ENCODE assay signal across 1 cellular context in the genomic region with DNA sequence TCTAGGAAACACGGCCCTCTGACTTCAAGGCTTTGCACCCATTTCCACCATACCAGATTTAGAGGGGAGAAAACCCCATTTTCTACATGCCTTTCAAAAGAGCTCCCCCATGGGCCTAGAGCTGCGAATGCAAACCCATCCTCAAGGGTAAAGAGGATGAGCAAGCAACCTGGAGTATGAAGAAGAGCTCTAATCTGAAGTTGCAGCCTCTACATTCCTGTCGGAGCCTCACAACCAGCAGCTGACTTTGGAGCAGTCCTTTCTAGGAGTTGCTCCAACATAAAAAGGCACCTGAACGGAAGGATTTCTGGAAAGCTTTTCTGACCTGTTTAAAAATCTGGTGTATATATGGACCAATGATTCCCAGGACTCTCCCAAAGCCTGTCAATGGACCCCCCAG.
TF ChIP-seq lines count a peak whose summit lies in the region.

No MANE protein-coding gene starts in this region.

TF ChIP-seq in WTC11, 78 proteins besides CTCF, POLR2A, EP300 and RAD21 (continued from another document):
- TF ChIP-seq, protein P1, sequence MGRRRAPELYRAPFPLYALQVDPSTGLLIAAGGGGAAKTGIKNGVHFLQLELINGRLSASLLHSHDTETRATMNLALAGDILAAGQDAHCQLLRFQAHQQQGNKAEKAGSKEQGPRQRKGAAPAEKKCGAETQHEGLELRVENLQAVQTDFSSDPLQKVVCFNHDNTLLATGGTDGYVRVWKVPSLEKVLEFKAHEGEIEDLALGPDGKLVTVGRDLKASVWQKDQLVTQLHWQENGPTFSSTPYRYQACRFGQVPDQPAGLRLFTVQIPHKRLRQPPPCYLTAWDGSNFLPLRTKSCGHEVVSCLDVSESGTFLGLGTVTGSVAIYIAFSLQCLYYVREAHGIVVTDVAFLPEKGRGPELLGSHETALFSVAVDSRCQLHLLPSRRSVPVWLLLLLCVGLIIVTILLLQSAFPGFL (CRISPR knock-in tag; IDR thresholded peaks at IDR 0.05; ENCODE audit: borderline replicate concordance) = no peak
- TF ChIP-seq GRHL2 (CRISPR knock-in tag; IDR thresholded peaks at IDR 0.05; ENCODE audit: insufficient replicate concordance, severe bottlenecking) (no peak), TEAD4 (CRISPR knock-in tag; IDR thresholded peaks at IDR 0.05) (no peak), ZNF396 (CRISPR knock-in tag; IDR thresholded peaks at IDR 0.05; ENCODE audit: borderline replicate concordance) (no peak), MYBL2 (CRISPR knock-in tag; IDR thresholded peaks at IDR 0.05) (no peak), ZNF138 (CRISPR knock-in tag; conservative IDR thresholded peaks at IDR 0.05) (no peak), HMGA2 (CRISPR knock-in tag; IDR thresholded peaks at IDR 0.05) (no peak), ZNF232 (CRISPR knock-in tag; IDR thresholded peaks at IDR 0.05) (no peak), NR3C1 (CRISPR knock-in tag; conservative IDR thresholded peaks at IDR 0.05; ENCODE audit: low read depth) (no peak), EMX1 (CRISPR knock-in tag; IDR thresholded peaks at IDR 0.05) (no peak), CREB1 (CRISPR knock-in tag; IDR thresholded peaks at IDR 0.05) (no peak), RORB (CRISPR knock-in tag; IDR thresholded peaks at IDR 0.05) (no peak)
- TF ChIP-seq, protein P2, sequence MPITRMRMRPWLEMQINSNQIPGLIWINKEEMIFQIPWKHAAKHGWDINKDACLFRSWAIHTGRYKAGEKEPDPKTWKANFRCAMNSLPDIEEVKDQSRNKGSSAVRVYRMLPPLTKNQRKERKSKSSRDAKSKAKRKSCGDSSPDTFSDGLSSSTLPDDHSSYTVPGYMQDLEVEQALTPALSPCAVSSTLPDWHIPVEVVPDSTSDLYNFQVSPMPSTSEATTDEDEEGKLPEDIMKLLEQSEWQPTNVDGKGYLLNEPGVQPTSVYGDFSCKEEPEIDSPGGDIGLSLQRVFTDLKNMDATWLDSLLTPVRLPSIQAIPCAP (CRISPR knock-in tag; IDR thresholded peaks at IDR 0.05) = no peak
- TF ChIP-seq, protein P3, sequence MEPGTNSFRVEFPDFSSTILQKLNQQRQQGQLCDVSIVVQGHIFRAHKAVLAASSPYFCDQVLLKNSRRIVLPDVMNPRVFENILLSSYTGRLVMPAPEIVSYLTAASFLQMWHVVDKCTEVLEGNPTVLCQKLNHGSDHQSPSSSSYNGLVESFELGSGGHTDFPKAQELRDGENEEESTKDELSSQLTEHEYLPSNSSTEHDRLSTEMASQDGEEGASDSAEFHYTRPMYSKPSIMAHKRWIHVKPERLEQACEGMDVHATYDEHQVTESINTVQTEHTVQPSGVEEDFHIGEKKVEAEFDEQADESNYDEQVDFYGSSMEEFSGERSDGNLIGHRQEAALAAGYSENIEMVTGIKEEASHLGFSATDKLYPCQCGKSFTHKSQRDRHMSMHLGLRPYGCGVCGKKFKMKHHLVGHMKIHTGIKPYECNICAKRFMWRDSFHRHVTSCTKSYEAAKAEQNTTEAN (CRISPR knock-in tag; IDR thresholded peaks at IDR 0.05) = no peak
- TF ChIP-seq, protein P4, sequence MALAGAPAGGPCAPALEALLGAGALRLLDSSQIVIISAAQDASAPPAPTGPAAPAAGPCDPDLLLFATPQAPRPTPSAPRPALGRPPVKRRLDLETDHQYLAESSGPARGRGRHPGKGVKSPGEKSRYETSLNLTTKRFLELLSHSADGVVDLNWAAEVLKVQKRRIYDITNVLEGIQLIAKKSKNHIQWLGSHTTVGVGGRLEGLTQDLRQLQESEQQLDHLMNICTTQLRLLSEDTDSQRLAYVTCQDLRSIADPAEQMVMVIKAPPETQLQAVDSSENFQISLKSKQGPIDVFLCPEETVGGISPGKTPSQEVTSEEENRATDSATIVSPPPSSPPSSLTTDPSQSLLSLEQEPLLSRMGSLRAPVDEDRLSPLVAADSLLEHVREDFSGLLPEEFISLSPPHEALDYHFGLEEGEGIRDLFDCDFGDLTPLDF (CRISPR knock-in tag; IDR thresholded peaks at IDR 0.05) = no peak
- TF ChIP-seq, protein P5, sequence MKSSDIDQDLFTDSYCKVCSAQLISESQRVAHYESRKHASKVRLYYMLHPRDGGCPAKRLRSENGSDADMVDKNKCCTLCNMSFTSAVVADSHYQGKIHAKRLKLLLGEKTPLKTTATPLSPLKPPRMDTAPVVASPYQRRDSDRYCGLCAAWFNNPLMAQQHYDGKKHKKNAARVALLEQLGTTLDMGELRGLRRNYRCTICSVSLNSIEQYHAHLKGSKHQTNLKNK (CRISPR knock-in tag; IDR thresholded peaks at IDR 0.05) = no peak
- TF ChIP-seq, protein P6, sequence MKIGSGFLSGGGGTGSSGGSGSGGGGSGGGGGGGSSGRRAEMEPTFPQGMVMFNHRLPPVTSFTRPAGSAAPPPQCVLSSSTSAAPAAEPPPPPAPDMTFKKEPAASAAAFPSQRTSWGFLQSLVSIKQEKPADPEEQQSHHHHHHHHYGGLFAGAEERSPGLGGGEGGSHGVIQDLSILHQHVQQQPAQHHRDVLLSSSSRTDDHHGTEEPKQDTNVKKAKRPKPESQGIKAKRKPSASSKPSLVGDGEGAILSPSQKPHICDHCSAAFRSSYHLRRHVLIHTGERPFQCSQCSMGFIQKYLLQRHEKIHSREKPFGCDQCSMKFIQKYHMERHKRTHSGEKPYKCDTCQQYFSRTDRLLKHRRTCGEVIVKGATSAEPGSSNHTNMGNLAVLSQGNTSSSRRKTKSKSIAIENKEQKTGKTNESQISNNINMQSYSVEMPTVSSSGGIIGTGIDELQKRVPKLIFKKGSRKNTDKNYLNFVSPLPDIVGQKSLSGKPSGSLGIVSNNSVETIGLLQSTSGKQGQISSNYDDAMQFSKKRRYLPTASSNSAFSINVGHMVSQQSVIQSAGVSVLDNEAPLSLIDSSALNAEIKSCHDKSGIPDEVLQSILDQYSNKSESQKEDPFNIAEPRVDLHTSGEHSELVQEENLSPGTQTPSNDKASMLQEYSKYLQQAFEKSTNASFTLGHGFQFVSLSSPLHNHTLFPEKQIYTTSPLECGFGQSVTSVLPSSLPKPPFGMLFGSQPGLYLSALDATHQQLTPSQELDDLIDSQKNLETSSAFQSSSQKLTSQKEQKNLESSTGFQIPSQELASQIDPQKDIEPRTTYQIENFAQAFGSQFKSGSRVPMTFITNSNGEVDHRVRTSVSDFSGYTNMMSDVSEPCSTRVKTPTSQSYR (CRISPR knock-in tag; IDR thresholded peaks at IDR 0.05) = no peak
